ENCODE assay signal across 10 cellular contexts in genomic region chrX:47958943-47959342, GRCh38. TPM values are rescaled to one million over a fixed set of nuclear protein-coding genes. Genes with fewer than 3 reads are reported as not detected.
DNase-seq lines count a peak whose midpoint lies in the region; ATAC-seq and TF ChIP-seq lines count a peak whose summit lies in the region.
"Had no signal": no experiment of that assay in that cellular context is flagged by ENCODE, and none has a peak within 500 bp of the region (broad histone marks: within the 10 kb centered on the region; RNA-seq: fewer than 3 reads in every experiment).

No MANE protein-coding gene starts in this region.

- no peaks in the 10 kb centered on the region for H4K20me1 ChIP-seq in PC-9 (ENCODE audit: insufficient read depth)

- POLR2A ChIA-PET in PC-9 (lab: Charles Lee; ENCODE audit: unreplicated experiment): no interaction called here

- H3K4me3 ChIP-seq in PC-9: no peak overlapping the region

- no peaks in the 10 kb centered on the region for H3K9me2 ChIP-seq in PC-9 (ENCODE audit: insufficient read depth)

- no peak overlapping the region for H3K4me2 ChIP-seq in PC-9

- CTCF ChIA-PET in PC-9 (lab: Charles Lee): no interaction called here

- no peaks in the 10 kb centered on the region for H3K79me2 ChIP-seq in PC-9 (ENCODE audit: low read depth)

- H3K4me1 ChIP-seq in PC-9 (replicated peaks; ENCODE audit: insufficient read depth): no peaks in the 10 kb centered on the region

- BruUV-seq in PC-9 (replicated peaks; lab: Mats Ljungman, UMichigan): no TSS peak

- ATAC-seq in GM18505 (IDR thresholded peaks at IDR 0.05; ENCODE audit: unreplicated experiment): no peak

- DNase-seq in AG20443 (ENCODE audit: low spot score) (peak; percentile 6), RPMI8226 (peak; percentile 15), erythroblast (lab: John Stamatoyannopoulos, UW) (peak; percentile 2 to 14), PC-9 (no peak), NCI-H1048 (lab: John Stamatoyannopoulos, UW) (no peak), COLO668 (lab: John Stamatoyannopoulos, UW; ENCODE audit: unreplicated experiment) (no peak)
- DNase-seq: mammary epithelial cell, SHP77 treated with DMSO at 0.1 percent for 48 hours had no signal

- no peaks in the 10 kb centered on the region for H3K27me3 ChIP-seq in PC-9 (ENCODE audit: insufficient read depth, low read depth)

- intact Hi-C loops in PC-9 (cut with micrococcal nuclease; ENCODE audit: unreplicated experiment): no loop called here

- H3K9me3 ChIP-seq in PC-9 (ENCODE audit: insufficient read depth, low read depth): no peaks in the 10 kb centered on the region

- H3F3A ChIP-seq in PC-9 (ENCODE audit: insufficient read depth, low read depth): no peaks in the 10 kb centered on the region

- no peak for TF ChIP-seq POLR2A in erythroblast (IDR thresholded peaks at IDR 0.05; ENCODE audit: low read length)
- TF ChIP-seq POLR2A in GM18505 (IDR thresholded peaks at IDR 0.05; ENCODE audit: borderline replicate concordance, extremely low read depth, insufficient read depth, insufficient read length): no peak

- H3K36me3 ChIP-seq in PC-9 (ENCODE audit: low read depth): no peaks in the 10 kb centered on the region

- no peak overlapping the region for H3K27ac ChIP-seq in PC-9

- TF ChIP-seq CTCF in GM12873 (IDR thresholded peaks at IDR 0.05; ENCODE audit: insufficient read depth, low read depth, low read length, missing control alignments): peak; percentile 34
- TF ChIP-seq CTCF in PC-9 (conservative IDR thresholded peaks at IDR 0.05): no peak

- no peak overlapping the region for H2AFZ ChIP-seq in PC-9

RNA-seq across cellular contexts. Expression of gene ZNF182, which starts 44.8 kb away (rescaled TPM):
- total RNA-seq in PC-9 (2021): 3.1 and 3.8 TPM in 2 replicates

RNA-seq across cellular contexts. Expression of gene SPACA5, which starts 47.8 kb away (rescaled TPM):
- total RNA-seq in PC-9 (2021): not detected in 2 replicates
- total RNA-seq: mammary epithelial cell had no signal

Comparison
In these comparisons a context has a peak if more than half of its experiments do, and no peak if none do; other contexts are left out.
1. DNase-seq: peak in AG20443 (single experiment), RPMI8226 (single experiment) and erythroblast (2 of 2); none in PC-9 (0 of 2), NCI-H1048 (single experiment) and COLO668 (single experiment).